ENCODE assay signal across 8 cellular contexts in the genomic region with DNA sequence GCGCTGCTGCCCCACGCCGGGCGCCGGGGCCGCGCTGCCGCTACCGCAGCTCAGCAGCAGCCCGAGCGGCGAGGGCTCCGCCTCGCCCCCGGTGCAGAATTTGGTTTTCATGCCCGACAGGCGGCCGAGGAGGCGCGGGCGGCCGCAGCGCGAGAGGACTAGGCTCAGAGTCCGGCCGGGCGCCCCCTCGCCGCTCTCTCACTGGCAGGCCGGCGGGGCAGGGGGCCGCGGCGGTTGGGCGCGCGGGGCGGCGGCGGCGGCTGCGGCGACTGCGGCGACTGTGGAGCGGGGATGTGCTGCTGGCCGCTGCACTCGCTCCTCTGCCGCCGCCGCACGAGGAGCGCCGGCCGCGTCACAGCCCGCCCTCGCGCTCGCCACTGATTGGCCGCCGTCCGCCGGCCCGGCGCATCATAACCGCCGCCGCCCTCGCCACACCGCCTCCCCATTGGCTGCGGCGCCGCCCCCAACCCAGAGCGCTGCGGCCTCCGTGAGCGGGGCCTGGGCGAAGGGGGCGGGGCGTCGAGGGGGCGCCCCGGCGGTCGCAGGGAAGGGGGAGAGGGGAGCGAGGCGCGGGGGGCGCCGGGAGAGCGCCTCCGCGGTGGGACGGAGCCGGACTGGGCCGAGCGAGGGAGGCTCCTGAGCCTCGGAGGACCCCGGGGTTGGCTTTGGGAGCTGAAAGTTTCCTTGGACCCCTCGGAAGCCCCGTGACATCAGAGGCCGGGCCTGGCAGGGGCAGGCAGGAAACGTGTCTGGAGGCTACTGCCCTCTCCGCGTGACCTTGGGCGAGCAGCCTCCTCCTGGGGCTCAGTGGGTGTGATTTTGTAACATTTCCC. TPM values are rescaled to one million over a fixed set of nuclear protein-coding genes. Genes with fewer than 3 reads are reported as not detected.
DNase-seq lines count a peak whose midpoint lies in the region; ATAC-seq, FAIRE-seq and TF ChIP-seq lines count a peak whose summit lies in the region.

Gene CHKA (minus strand): TSS at position 322 of the 833 bp plus-strand sequence. CDS start 211 bp downstream, at position 111.

- dilution Hi-C loops in keratinocyte (cut with MboI; ENCODE audit: extremely low pct_ligation_motif_present, low sequenced_read_pairs): no loop called here

- H3K4me3 ChIP-seq in AG10803 (ENCODE audit: low read length): peak within 1 kb of the TSS; percentile 75
- peak within 1 kb of the TSS; percentile 48 to 78 (median 64) for H3K4me3 ChIP-seq in keratinocyte (ENCODE audit: control insufficient read depth in 2 of 3, extremely low read depth in 1 of 3, insufficient read depth in 2 of 3, low read depth in 1 of 3, low read length in 3 of 3)

- no peaks in the 10 kb centered on the region for H3K9me1 ChIP-seq in keratinocyte (ENCODE audit: control insufficient read depth, extremely low read depth, insufficient read depth, low read length)

- peaks cover 10% of the 10 kb centered on the region for H3K4me1 ChIP-seq in keratinocyte (ENCODE audit: control insufficient read depth, extremely low read depth, insufficient read depth, low read length)

- H3K36me3 Mint-ChIP-seq in central memory CD8-positive, alpha-beta T cell (ENCODE audit: insufficient read depth): peaks cover 4% of the 10 kb centered on the region

- peak within 1 kb of the TSS; percentile 69 for H3K9ac ChIP-seq in keratinocyte (ENCODE audit: control insufficient read depth, extremely low read depth, insufficient read depth, low read length)

- H3K27me3 ChIP-seq in keratinocyte (ENCODE audit: control insufficient read depth, extremely low read depth, insufficient read depth, low read length): no peaks in the 10 kb centered on the region

- H2AFZ ChIP-seq in keratinocyte (ENCODE audit: control insufficient read depth, low read length): peak within 1 kb of the TSS; percentile 75

- H3K9me3 Mint-ChIP-seq in central memory CD8-positive, alpha-beta T cell: no peaks in the 10 kb centered on the region

- H3K36me3 ChIP-seq in keratinocyte (ENCODE audit: control insufficient read depth in 2 of 2, extremely low read depth in 1 of 2, insufficient read depth in 2 of 2, low read length in 2 of 2): no peaks in the 10 kb centered on the region

- H4K20me1 ChIP-seq in keratinocyte (ENCODE audit: control insufficient read depth, extremely low read depth, insufficient read depth, low read length): no peaks in the 10 kb centered on the region

- no peaks in the 10 kb centered on the region for H3K79me2 ChIP-seq in keratinocyte (ENCODE audit: control insufficient read depth, insufficient read depth, low read length)

- FAIRE-seq in keratinocyte (lab: Jason Lieb, UNC): no peak

- H3K4me1 Mint-ChIP-seq in central memory CD8-positive, alpha-beta T cell: peaks cover 5% of the 10 kb centered on the region

- peak within 1 kb of the TSS; percentile 44 for H3K27ac ChIP-seq in keratinocyte (ENCODE audit: control insufficient read depth, insufficient read depth, low read length)

- no peaks in the 10 kb centered on the region for H3K27me3 Mint-ChIP-seq in central memory CD8-positive, alpha-beta T cell

- H3K27ac Mint-ChIP-seq in central memory CD8-positive, alpha-beta T cell (ENCODE audit: low read depth): peak within 1 kb of the TSS; percentile 74

- no peaks in the 10 kb centered on the region for H3K9me3 ChIP-seq in keratinocyte (ENCODE audit: control insufficient read depth, low read depth, low read length)

- TF ChIP-seq CTCF in AG10803 (conservative IDR thresholded peaks at IDR 0.05; ENCODE audit: low read length): no peak
- TF ChIP-seq CTCF in keratinocyte (optimal IDR thresholded peaks at IDR 0.05 in 1 of 3, IDR thresholded peaks at IDR 0.05 in 1 of 3, conservative IDR thresholded peaks at IDR 0.05 in 1 of 3; ENCODE audit: extremely low read depth in 1 of 3, insufficient read depth in 2 of 3, low read length in 3 of 3): no peak

- ATAC-seq in GM19023 (IDR thresholded peaks at IDR 0.05; ENCODE audit: unreplicated experiment) (peak; percentile 85), HG03175 (IDR thresholded peaks at IDR 0.05; ENCODE audit: unreplicated experiment) (peak; percentile 84)
- ATAC-seq in central memory CD8-positive, alpha-beta T cell (replicated peaks; ENCODE audit: extremely low read depth, poor library complexity, severe bottlenecking): peak; percentile 78

- H3K4me3 Mint-ChIP-seq in central memory CD8-positive, alpha-beta T cell: peak within 1 kb of the TSS; percentile 77

- DNase-seq in AG10803 (ENCODE audit: low read depth) (peak; percentile 86), NCI-H345 (lab: John Stamatoyannopoulos, UW) (peak; percentile 96), keratinocyte (ENCODE audit: low read depth, low spot score) (peak; percentile 7)
- DNase-seq in activated CD4-positive, CD25-positive, alpha-beta regulatory T cell treated with anti-CD3 and anti-CD28 coated beads, Interleukin-2, amount 50 U/mL, for 72 hours: peak; percentile 89
- DNase-seq in central memory CD8-positive, alpha-beta T cell (ENCODE audit: low spot score in 2 of 2): peak; percentile 56 to 57
- DNase-seq in stimulated activated CD4-positive, alpha-beta T cell treated with anti-CD3 and anti-CD28 coated beads, Interleukin-12 subunit alpha, Interleukin-12 subunit beta, amount 100 ng/mL, for 48 hours (ENCODE audit: low read depth in 2 of 3, low spot score in 1 of 3): peak; percentile 65 to 87 (median 70)

- H3K4me2 ChIP-seq in keratinocyte (ENCODE audit: control insufficient read depth, extremely low read depth, insufficient read depth, low read depth, low read length): peak within 1 kb of the TSS; percentile 93

RNA-seq across cellular contexts. Expression of gene CHKA, which starts in this region (rescaled TPM):
- polyA plus RNA-seq in keratinocyte: 3.8 to 7.1 TPM (median 4.5 TPM) in 3 replicates
- 22.5 TPM for polyA plus RNA-seq in keratinocyte (2011; ENCODE audit: low read depth)
- 3.7 and 4.7 TPM in 2 replicates for polyA plus RNA-seq in keratinocyte (2011; cell fraction: cytosol; rRNA removed)
- 9.3 and 12.0 TPM in 2 replicates for polyA plus RNA-seq in keratinocyte (2011; cell fraction: nucleus; rRNA removed)
- polyA plus RNA-seq in keratinocyte (2012; ENCODE audit: low replicate concordance): 4.1 and 4.6 TPM in 2 replicates
- polyA minus RNA-seq in keratinocyte: 1.9 to 10.2 TPM (median 4.0 TPM) in 3 replicates
- polyA minus RNA-seq in keratinocyte (2011; cell fraction: cytosol; rRNA and poly(A)+ RNA removed): 1.9 TPM
- 4.5 and 9.9 TPM in 2 replicates for polyA minus RNA-seq in keratinocyte (2011; cell fraction: nucleus; rRNA and poly(A)+ RNA removed)

Comparison
In these comparisons a context has a peak if more than half of its experiments do, and no peak if none do; other contexts are left out.
1. Peak in every context shown above with its lines: DNase-seq, ATAC-seq, H3K4me3 ChIP-seq and H3K27ac ChIP-seq.
2. DNase-seq: peak in every context shown above with its lines; median percentile 96 in NCI-H345; 89 in activated CD4-positive, CD25-positive, alpha-beta regulatory T cell treated with anti-CD3 and anti-CD28 coated beads, Interleukin-2, amount 50 U/mL, for 72 hours; 86 in AG10803; 70 in stimulated activated CD4-positive, alpha-beta T cell treated with anti-CD3 and anti-CD28 coated beads, Interleukin-12 subunit alpha, Interleukin-12 subunit beta, amount 100 ng/mL, for 48 hours; 56 in central memory CD8-positive, alpha-beta T cell; 7 in keratinocyte.